12 cellular contexts compared by ENCODE assay signal in genomic region chr16:70601576-70602575, GRCh38. TPM values are rescaled to one million over a fixed set of nuclear protein-coding genes. Genes with fewer than 3 reads are reported as not detected.
"Had no signal": no experiment of that assay in that cellular context is flagged by ENCODE, and none has a peak within 500 bp of the region (broad histone marks: within the 10 kb centered on the region; RNA-seq: fewer than 3 reads in every experiment).

No MANE protein-coding gene starts in this region.

- H3K4me1 ChIP-seq: body of pancreas, prostate gland, upper lobe of left lung had no signal

- H3K4me3 ChIP-seq: body of pancreas, prostate gland, upper lobe of left lung had no signal

- H3K27me3 ChIP-seq: body of pancreas, upper lobe of left lung had no signal

- DNase-seq: activated CD8-positive, alpha-beta memory T cell treated with anti-CD3 and anti-CD28 coated beads, Interleukin-2, amount 50 U/mL, for 48 hours; activated CD8-positive, alpha-beta T cell treated with anti-CD3 and anti-CD28 coated beads, Interleukin-2, amount 10 ng/mL, durations not matched to agents 7 days and 5 days; activated naive CD4-positive, alpha-beta T cell treated with Interleukin-2 at 50 U/mL for 16 hours; activated naive CD8-positive, alpha-beta T cell treated with anti-CD3 and anti-CD28 coated beads, Interleukin-2, amount 50 U/mL, for 24 hours; body of pancreas; dermis blood vessel endothelial cell; immature natural killer cell; nucleus accumbens; stimulated activated naive CD4-positive, alpha-beta T cell treated with Interleukin-2 at 50 U/mL for 16 hours; T-helper 9 cell; upper lobe of left lung had no signal

- H3K36me3 ChIP-seq: prostate gland, upper lobe of left lung had no signal

- H3K9me3 ChIP-seq: body of pancreas, prostate gland, upper lobe of left lung had no signal

- H3K27ac ChIP-seq: body of pancreas, prostate gland, upper lobe of left lung had no signal

RNA-seq across cellular contexts. Expression of gene IL34, which starts 44.5 kb away (rescaled TPM):
- polyA plus RNA-seq: immature natural killer cell had no signal
